Comparison of ENCODE assay signal across 8 cellular contexts in genomic region chr11:65887723-65888162, GRCh38. TPM values are rescaled to one million over a fixed set of nuclear protein-coding genes. Genes with fewer than 3 reads are reported as not detected.
DNase-seq lines count a peak whose midpoint lies in the region; ATAC-seq and FAIRE-seq lines count a peak whose summit lies in the region.

No MANE protein-coding gene starts in this region.

- peak; percentile 27 for DNase-seq in stimulated activated CD4-positive, alpha-beta T cell treated with anti-CD3 and anti-CD28 coated beads, Interleukin-1b, Interleukin-23, amount 100 ng/mL, for 48 hours
- no peak for DNase-seq in stimulated activated CD4-positive, alpha-beta T cell treated with anti-CD3 and anti-CD28 coated beads, Interleukin-2, amount 100 ng/mL, for 48 hours
- no peak for DNase-seq in activated CD4-positive, alpha-beta T cell treated with anti-CD3 and anti-CD28 coated beads, Interleukin-2, amount 10 ng/mL, durations not matched to agents 7 days and 5 days
- no peak for DNase-seq in right cardiac atrium
- DNase-seq in small intestine: no peak
- DNase-seq in NCI-H510A treated with DMSO at 0.1 percent for 48 hours (lab: John Stamatoyannopoulos, UW): no peak

- H3K36me3 ChIP-seq in small intestine (ENCODE audit: control insufficient read depth in 2 of 2, insufficient read depth in 2 of 2, low read length in 2 of 2): peaks cover 0 to 11% of the 10 kb centered on the region in 2 donors

- no peaks in the 10 kb centered on the region for H3K9me3 ChIP-seq in right cardiac atrium (ENCODE audit: control insufficient read depth, low read length)
- no peaks in the 10 kb centered on the region for H3K9me3 ChIP-seq in small intestine (ENCODE audit: control insufficient read depth, low read depth)

- CTCF ChIA-PET in activated CD4-positive, alpha-beta T cell treated with anti-CD3 and anti-CD28 coated beads, Interleukin-2, amount 10 ng/mL, durations not matched to agents 7 days and 5 days (lab: Charles Lee): interaction anchor here (0.6 to 24.2 kb wide), 41 partner anchors 18 to 425 kb away, joined by 3 to 590 read pairs (median 6); partner anchors contain the start of genes AP5B1, BANF1, C11orf68 and CFL1

- no peaks in the 10 kb centered on the region for H3K9me3 Mint-ChIP-seq in activated CD4-positive, alpha-beta T cell treated with anti-CD3 and anti-CD28 coated beads, Interleukin-2, amount 10 ng/mL, durations not matched to agents 7 days and 5 days

- H3K4me3 Mint-ChIP-seq in activated CD4-positive, alpha-beta T cell treated with anti-CD3 and anti-CD28 coated beads, Interleukin-2, amount 10 ng/mL, durations not matched to agents 7 days and 5 days: peak overlapping the region; percentile 90

- H3K27ac Mint-ChIP-seq in activated CD4-positive, alpha-beta T cell treated with anti-CD3 and anti-CD28 coated beads, Interleukin-2, amount 10 ng/mL, durations not matched to agents 7 days and 5 days: peak overlapping the region; percentile 93

- H3K36me3 Mint-ChIP-seq in activated CD4-positive, alpha-beta T cell treated with anti-CD3 and anti-CD28 coated beads, Interleukin-2, amount 10 ng/mL, durations not matched to agents 7 days and 5 days (ENCODE audit: low read depth): peaks cover 37% of the 10 kb centered on the region

- FAIRE-seq in small intestine (lab: Jason Lieb, UNC): no peak

- peak overlapping the region; percentile 55 for H3K4me3 ChIP-seq in right cardiac atrium (ENCODE audit: low read length)
- peak overlapping the region; percentile 46 to 73 for H3K4me3 ChIP-seq in small intestine (ENCODE audit: low read depth in 1 of 2, low read length in 2 of 2)

- no peaks in the 10 kb centered on the region for H3K27me3 Mint-ChIP-seq in activated CD4-positive, alpha-beta T cell treated with anti-CD3 and anti-CD28 coated beads, Interleukin-2, amount 10 ng/mL, durations not matched to agents 7 days and 5 days

- no peak for ATAC-seq in right cardiac atrium
- ATAC-seq in HG03460 (IDR thresholded peaks at IDR 0.05; ENCODE audit: unreplicated experiment): no peak
- ATAC-seq in HG03280 (IDR thresholded peaks at IDR 0.05; ENCODE audit: unreplicated experiment): no peak

- POLR2A ChIA-PET in activated CD4-positive, alpha-beta T cell treated with anti-CD3 and anti-CD28 coated beads, Interleukin-2, amount 10 ng/mL, durations not matched to agents 7 days and 5 days (lab: Charles Lee): interaction anchor here (1.2 to 1.4 kb wide), 2 partner anchors 13 to 28 kb away, joined by 3 to 5 read pairs; partner anchors contain the start of gene FOSL1

- H3K4me1 Mint-ChIP-seq in activated CD4-positive, alpha-beta T cell treated with anti-CD3 and anti-CD28 coated beads, Interleukin-2, amount 10 ng/mL, durations not matched to agents 7 days and 5 days: peaks cover 64% of the 10 kb centered on the region

- 3% methylated on average over 23 of the region's 23 CpGs for WGBS in right cardiac atrium
- WGBS in small intestine, 3 donors: 2 to 4% (median 4%) methylated on average over 23 of the region's 23 CpGs

- H3K27ac ChIP-seq in right cardiac atrium (ENCODE audit: low read length) (peak overlapping the region; percentile 49), small intestine (ENCODE audit: low read depth in 1 of 2, low read length in 1 of 2) (peak overlapping the region; percentile 84 to 97)

- peaks cover 6% of the 10 kb centered on the region for H3K4me1 ChIP-seq in right cardiac atrium (ENCODE audit: control insufficient read depth, insufficient read depth, low read length)
- peaks cover 8 to 12% of the 10 kb centered on the region in 2 donors for H3K4me1 ChIP-seq in small intestine (ENCODE audit: control insufficient read depth in 2 of 2, insufficient read depth in 1 of 2, low read depth in 1 of 2, low read length in 1 of 2)

- H3K27me3 ChIP-seq in right cardiac atrium (ENCODE audit: control insufficient read depth, insufficient read depth): no peaks in the 10 kb centered on the region
- H3K27me3 ChIP-seq in small intestine (ENCODE audit: control insufficient read depth in 2 of 2, insufficient read depth in 2 of 2, low read length in 2 of 2): no peaks in the 10 kb centered on the region

- intact Hi-C loops in right cardiac atrium (cut with DNase I): loop anchor here in 2 of 4 donors (5.0 to 10.0 kb wide), 3 partner anchors 75 to 100 kb away; partner anchors contain the start of gene SART1 (in 2 of the 2)

RNA-seq across cellular contexts. Expression of gene FIBP, which starts 0.5 kb away (rescaled TPM):
- 100 to 1,000 TPM in 1 of 2 experiments, 10 to 100 TPM in 1; 94.7 to 112 TPM for total RNA-seq in activated CD4-positive, alpha-beta T cell treated with anti-CD3 and anti-CD28 coated beads, Interleukin-2, amount 10 ng/mL, durations not matched to agents 7 days and 5 days
- total RNA-seq in right cardiac atrium: 10 to 100 TPM; 39.7 to 46.6 (median 42.8) TPM
- 37.8 TPM for polyA plus RNA-seq in right cardiac atrium
- 100 to 1,000 TPM in 2 of 3 donors, 10 to 100 TPM in 1; 57.6 to 131 (median 115) TPM for polyA plus RNA-seq in small intestine

RNA-seq across cellular contexts. Expression of gene CCDC85B, which starts 2.7 kb away (rescaled TPM):
- total RNA-seq in activated CD4-positive, alpha-beta T cell treated with anti-CD3 and anti-CD28 coated beads, Interleukin-2, amount 10 ng/mL, durations not matched to agents 7 days and 5 days: 10 to 100 TPM; 39.4 to 56.7 TPM
- 10 to 100 TPM; 50.8 to 61.3 (median 57.4) TPM for total RNA-seq in right cardiac atrium
- polyA plus RNA-seq in right cardiac atrium: 80.3 TPM
- polyA plus RNA-seq in small intestine: 10 to 100 TPM in 2 of 3 donors, 1 to 10 TPM in 1; 6.5 to 32.5 (median 18.6) TPM

RNA-seq across cellular contexts. Expression of gene CTSW, which starts 8.1 kb away (rescaled TPM):
- total RNA-seq in activated CD4-positive, alpha-beta T cell treated with anti-CD3 and anti-CD28 coated beads, Interleukin-2, amount 10 ng/mL, durations not matched to agents 7 days and 5 days: 10 to 100 TPM; 22.9 to 23.6 TPM
- total RNA-seq in right cardiac atrium: 1 to 10 TPM in 1 of 4 donors, under 1 TPM in 3; 0.45 to 1.7 (median 0.64) TPM
- polyA plus RNA-seq in right cardiac atrium (0.79 TPM), small intestine (1 to 10 TPM in 1 of 3 donors, under 1 TPM in 2; 0.43 to 3.5 (median 0.67) TPM)

RNA-seq across cellular contexts. Expression of gene FOSL1, which starts 12.4 kb away (rescaled TPM):
- 1 to 10 TPM; 1.7 to 2.0 TPM for total RNA-seq in activated CD4-positive, alpha-beta T cell treated with anti-CD3 and anti-CD28 coated beads, Interleukin-2, amount 10 ng/mL, durations not matched to agents 7 days and 5 days
- total RNA-seq in right cardiac atrium: 1 to 10 TPM in 1 of 4 donors, under 1 TPM in 3; 0.57 to 5.5 (median 0.83) TPM
- polyA plus RNA-seq in right cardiac atrium (2.6 TPM), small intestine (1 to 10 TPM; 1.4 to 5.2 (median 2.5) TPM)

RNA-seq across cellular contexts. Expression of gene EFEMP2, which starts 15.1 kb away (rescaled TPM):
- total RNA-seq in activated CD4-positive, alpha-beta T cell treated with anti-CD3 and anti-CD28 coated beads, Interleukin-2, amount 10 ng/mL, durations not matched to agents 7 days and 5 days: 1 to 10 TPM; 9.0 to 9.7 TPM
- 100 to 1,000 TPM; 139 to 164 (median 142) TPM for total RNA-seq in right cardiac atrium
- polyA plus RNA-seq in right cardiac atrium: 128 TPM
- polyA plus RNA-seq in small intestine: 10 to 100 TPM in 1 of 3 donors, 1 to 10 TPM in 2; 4.7 to 14.7 (median 9.5) TPM

Comparison
In these comparisons a context has a peak if more than half of its experiments do, and no peak if none do; other contexts are left out.
1. RNA of gene CTSW, which starts 8.1 kb away (total RNA-seq): 22.9 to 23.6 TPM in activated CD4-positive, alpha-beta T cell treated with anti-CD3 and anti-CD28 coated beads, Interleukin-2, amount 10 ng/mL, durations not matched to agents 7 days and 5 days; 0.45 to 1.7 TPM in right cardiac atrium; every median in the first group is over 4 times any median in the second.